In genomic region chr16:1825381-1825863, GRCh38 we compare ENCODE assay signal across 7 cellular contexts. TPM values are rescaled to one million over a fixed set of nuclear protein-coding genes. Genes with fewer than 3 reads are reported as not detected.
DNase-seq lines count a peak whose midpoint lies in the region; ATAC-seq lines count a peak whose summit lies in the region.

No MANE protein-coding gene starts in this region.

- no peaks in the 10 kb centered on the region for H3K9me3 Mint-ChIP-seq in activated T-helper 2 cell treated with anti-CD3 and anti-CD28 coated beads, Interferon-gamma antibody, Interleukin-2, Interleukin-4, amounts not matched to agents 10 μg/mL and 5 μg/mL and 100 μg/mL, durations not matched to agents 14 hours and 24 hours and 36 hours
- H3K9me3 Mint-ChIP-seq in immature natural killer cell: no peaks in the 10 kb centered on the region
- H3K9me3 Mint-ChIP-seq in stimulated activated naive B cell treated with anti-CD40 and anti-IgM and Interleukin-4, amounts not matched to agents 10 μg/mL and 1 μg/mL and 100 μg/mL, for 72 hours: no peaks in the 10 kb centered on the region

- H3K27ac ChIP-seq in HUES6 (ENCODE audit: low read depth, low read length): no peak overlapping the region

- H3K27ac Mint-ChIP-seq in activated T-helper 2 cell treated with anti-CD3 and anti-CD28 coated beads, Interferon-gamma antibody, Interleukin-2, Interleukin-4, amounts not matched to agents 10 μg/mL and 5 μg/mL and 100 μg/mL, durations not matched to agents 14 hours and 24 hours and 36 hours: peak overlapping the region; percentile 85
- peak overlapping the region in 5 of 6 donors; percentile 67 to 87 (median 84) for H3K27ac Mint-ChIP-seq in immature natural killer cell
- peak overlapping the region; percentile 59 for H3K27ac Mint-ChIP-seq in stimulated activated naive B cell treated with anti-CD40 and anti-IgM and Interleukin-4, amounts not matched to agents 10 μg/mL and 1 μg/mL and 100 μg/mL, for 72 hours

- no peak for DNase-seq in activated T-helper 2 cell treated with anti-CD3 and anti-CD28 coated beads, Interferon-gamma antibody, Interleukin-2, Interleukin-4, amounts not matched to agents 10 μg/mL and 5 μg/mL and 100 μg/mL, durations not matched to agents 14 hours and 24 hours and 36 hours (ENCODE audit: low spot score)
- DNase-seq in immature natural killer cell (no peak), NCI-H2081 (lab: John Stamatoyannopoulos, UW) (no peak)
- no peak for DNase-seq in stimulated activated naive B cell treated with anti-CD40 and anti-IgM and Interleukin-4, amounts not matched to agents 10 μg/mL and 1 μg/mL and 100 μg/mL, for 72 hours

- H3K4me1 Mint-ChIP-seq in activated T-helper 2 cell treated with anti-CD3 and anti-CD28 coated beads, Interferon-gamma antibody, Interleukin-2, Interleukin-4, amounts not matched to agents 10 μg/mL and 5 μg/mL and 100 μg/mL, durations not matched to agents 14 hours and 24 hours and 36 hours (ENCODE audit: low read depth): peaks cover 24% of the 10 kb centered on the region
- H3K4me1 Mint-ChIP-seq in immature natural killer cell: peaks cover 34 to 44% of the 10 kb centered on the region in 2 donors
- peaks cover 8 to 26% of the 10 kb centered on the region in 2 donors for H3K4me1 Mint-ChIP-seq in stimulated activated naive B cell treated with anti-CD40 and anti-IgM and Interleukin-4, amounts not matched to agents 10 μg/mL and 1 μg/mL and 100 μg/mL, for 72 hours

- peak overlapping the region; percentile 80 for H3K4me3 Mint-ChIP-seq in activated T-helper 2 cell treated with anti-CD3 and anti-CD28 coated beads, Interferon-gamma antibody, Interleukin-2, Interleukin-4, amounts not matched to agents 10 μg/mL and 5 μg/mL and 100 μg/mL, durations not matched to agents 14 hours and 24 hours and 36 hours (ENCODE audit: low read depth)
- peak overlapping the region; percentile 78 to 83 (median 82) for H3K4me3 Mint-ChIP-seq in immature natural killer cell
- peak overlapping the region; percentile 75 to 77 for H3K4me3 Mint-ChIP-seq in stimulated activated naive B cell treated with anti-CD40 and anti-IgM and Interleukin-4, amounts not matched to agents 10 μg/mL and 1 μg/mL and 100 μg/mL, for 72 hours

- peaks cover 16% of the 10 kb centered on the region; the same call in 1 of the 2 replicates for H3K36me3 ChIP-seq in HUES6 (ENCODE audit: control insufficient read depth, insufficient read depth, low read length)

- peaks cover 4% of the 10 kb centered on the region; the same call in 1 of the 2 replicates for H3K4me1 ChIP-seq in HUES6 (ENCODE audit: control insufficient read depth, insufficient read depth, low read length)

- H3K36me3 Mint-ChIP-seq in activated T-helper 2 cell treated with anti-CD3 and anti-CD28 coated beads, Interferon-gamma antibody, Interleukin-2, Interleukin-4, amounts not matched to agents 10 μg/mL and 5 μg/mL and 100 μg/mL, durations not matched to agents 14 hours and 24 hours and 36 hours (ENCODE audit: low read depth): no peaks in the 10 kb centered on the region
- H3K36me3 Mint-ChIP-seq in immature natural killer cell: no peaks in the 10 kb centered on the region
- H3K36me3 Mint-ChIP-seq in stimulated activated naive B cell treated with anti-CD40 and anti-IgM and Interleukin-4, amounts not matched to agents 10 μg/mL and 1 μg/mL and 100 μg/mL, for 72 hours: peaks cover 0 to 2% of the 10 kb centered on the region in 2 donors

- no peaks in the 10 kb centered on the region for H3K9me3 ChIP-seq in HUES6 (ENCODE audit: control insufficient read depth, insufficient read depth, low read depth, low read length)

- no peaks in the 10 kb centered on the region for H3K27me3 ChIP-seq in HUES6 (ENCODE audit: control insufficient read depth, insufficient read depth, low read length)

- H3K27me3 Mint-ChIP-seq in activated T-helper 2 cell treated with anti-CD3 and anti-CD28 coated beads, Interferon-gamma antibody, Interleukin-2, Interleukin-4, amounts not matched to agents 10 μg/mL and 5 μg/mL and 100 μg/mL, durations not matched to agents 14 hours and 24 hours and 36 hours (ENCODE audit: low read depth): no peaks in the 10 kb centered on the region
- H3K27me3 Mint-ChIP-seq in immature natural killer cell (ENCODE audit: low read depth in 3 of 3): peaks cover 8 to 14% (median 11%) of the 10 kb centered on the region in 3 donors
- H3K27me3 Mint-ChIP-seq in stimulated activated naive B cell treated with anti-CD40 and anti-IgM and Interleukin-4, amounts not matched to agents 10 μg/mL and 1 μg/mL and 100 μg/mL, for 72 hours: no peaks in the 10 kb centered on the region

- H3K4me3 ChIP-seq in HUES6 (ENCODE audit: low read depth, low read length): peak overlapping the region; percentile 89

- no peak for ATAC-seq in stimulated activated naive B cell treated with anti-CD40 and anti-IgM and Interleukin-4, amounts not matched to agents 10 μg/mL and 1 μg/mL and 100 μg/mL, for 72 hours (replicated peaks)
- ATAC-seq in GM21576 (IDR thresholded peaks at IDR 0.05; ENCODE audit: unreplicated experiment) (no peak), HG03460 (IDR thresholded peaks at IDR 0.05; ENCODE audit: unreplicated experiment) (no peak)

- intact Hi-C loops in activated T-helper 2 cell treated with anti-CD3 and anti-CD28 coated beads, Interferon-gamma antibody, Interleukin-2, Interleukin-4, amounts not matched to agents 10 μg/mL and 5 μg/mL and 100 μg/mL, durations not matched to agents 14 hours and 24 hours and 36 hours (cut with micrococcal nuclease): no loop called here

- H3K9ac ChIP-seq in HUES6 (ENCODE audit: low read length): no peak overlapping the region

RNA-seq across cellular contexts. Expression of gene HAGH, which starts 1.2 kb away (rescaled TPM):
- 60.3 and 67.6 TPM in 2 replicates for total RNA-seq in activated T-helper 2 cell treated with anti-CD3 and anti-CD28 coated beads, Interferon-gamma antibody, Interleukin-2, Interleukin-4, amounts not matched to agents 10 μg/mL and 5 μg/mL and 100 μg/mL, durations not matched to agents 14 hours and 24 hours and 36 hours
- 10 to 100 TPM; 53.0 to 54.7 (median 54.3) TPM for polyA plus RNA-seq in immature natural killer cell

RNA-seq across cellular contexts. Expression of gene FAHD1, which starts 1.6 kb away (rescaled TPM):
- total RNA-seq in activated T-helper 2 cell treated with anti-CD3 and anti-CD28 coated beads, Interferon-gamma antibody, Interleukin-2, Interleukin-4, amounts not matched to agents 10 μg/mL and 5 μg/mL and 100 μg/mL, durations not matched to agents 14 hours and 24 hours and 36 hours: 17.6 and 20.8 TPM in 2 replicates
- 10 to 100 TPM; 22.7 to 35.4 (median 24.8) TPM for polyA plus RNA-seq in immature natural killer cell

RNA-seq across cellular contexts. Expression of gene IGFALS, which starts 31.9 kb away (rescaled TPM):
- total RNA-seq in activated T-helper 2 cell treated with anti-CD3 and anti-CD28 coated beads, Interferon-gamma antibody, Interleukin-2, Interleukin-4, amounts not matched to agents 10 μg/mL and 5 μg/mL and 100 μg/mL, durations not matched to agents 14 hours and 24 hours and 36 hours: not detected in 2 replicates
- not detected for polyA plus RNA-seq in immature natural killer cell

RNA-seq across cellular contexts. Expression of gene NUBP2, which starts 42.7 kb away (rescaled TPM):
- 64.5 and 66.7 TPM in 2 replicates for total RNA-seq in activated T-helper 2 cell treated with anti-CD3 and anti-CD28 coated beads, Interferon-gamma antibody, Interleukin-2, Interleukin-4, amounts not matched to agents 10 μg/mL and 5 μg/mL and 100 μg/mL, durations not matched to agents 14 hours and 24 hours and 36 hours
- polyA plus RNA-seq in immature natural killer cell: 100 to 1,000 TPM; 106 to 151 (median 127) TPM

RNA-seq across cellular contexts. Expression of gene SPSB3, which starts 43.1 kb away (rescaled TPM):
- 27.1 and 28.3 TPM in 2 replicates for total RNA-seq in activated T-helper 2 cell treated with anti-CD3 and anti-CD28 coated beads, Interferon-gamma antibody, Interleukin-2, Interleukin-4, amounts not matched to agents 10 μg/mL and 5 μg/mL and 100 μg/mL, durations not matched to agents 14 hours and 24 hours and 36 hours
- polyA plus RNA-seq in immature natural killer cell: 10 to 100 TPM; 68.3 to 80.4 (median 77.6) TPM
